13 cellular contexts compared by ENCODE assay signal in the genomic region with DNA sequence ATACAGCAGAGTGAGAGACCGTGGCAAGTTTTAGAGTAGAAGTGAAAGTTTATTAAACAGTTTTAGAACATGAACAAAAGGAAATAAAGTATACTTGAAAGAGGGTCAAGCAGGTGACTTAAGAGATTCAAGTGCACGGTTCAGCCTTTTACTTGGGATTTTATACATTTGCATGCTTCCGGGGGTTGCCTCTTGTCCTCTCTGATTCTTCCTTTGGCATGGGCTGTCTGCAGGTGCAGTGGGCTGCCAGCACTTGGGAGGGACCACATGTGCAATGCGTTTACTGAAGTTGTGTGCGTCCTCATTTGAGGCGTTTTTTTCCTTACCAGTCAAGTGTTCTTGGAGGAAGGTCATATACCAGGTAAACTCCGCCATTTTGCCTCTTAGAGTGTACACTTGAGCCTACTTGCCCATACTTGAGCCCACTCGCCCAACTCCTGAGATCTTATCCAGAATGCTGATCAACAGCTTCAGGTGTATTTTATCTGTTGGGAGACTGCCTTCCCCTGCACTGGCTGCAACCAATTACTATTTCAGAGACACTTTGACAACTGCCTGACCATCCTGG.
DNase-seq lines count a peak whose midpoint lies in the region; ATAC-seq and TF ChIP-seq lines count a peak whose summit lies in the region.
"Had no signal": no experiment of that assay in that cellular context is flagged by ENCODE, and none has a peak within 500 bp of the region (broad histone marks: within the 10 kb centered on the region; RNA-seq: fewer than 3 reads in every experiment).

No MANE protein-coding gene starts in this region.

- DNase-seq in DMS79 treated with DMSO at 0.1 percent for 48 hours (lab: John Stamatoyannopoulos, UW) (peak; percentile 47), left lung (no peak), upper lobe of right lung (no peak), thyroid gland (no peak)
- DNase-seq: BE2C; Calu3; CD4-positive, alpha-beta memory T cell; GM23248; HCEC 1CT had no signal

- H3K36me3 ChIP-seq in BLaER1 treated with 17β-estradiol and CSF1 and Interleukin-3, amounts not matched to agents 10 nM and 100 nM: no peaks in the 10 kb centered on the region
- H3K36me3 ChIP-seq in left lung: no peaks in the 10 kb centered on the region
- no peaks in the 10 kb centered on the region for H3K36me3 ChIP-seq in upper lobe of right lung
- H3K36me3 ChIP-seq in thyroid gland: no peaks in the 10 kb centered on the region
- H3K36me3 ChIP-seq: BE2C had no signal

- no peak overlapping the region for H3K9ac ChIP-seq in BLaER1 treated with 17β-estradiol and CSF1 and Interleukin-3, amounts not matched to agents 10 nM and 100 nM
- H3K9ac ChIP-seq: GM23248, KMS-11 had no signal

- peaks cover 0 to 20% (median 0%) of the 10 kb centered on the region in 11 experiments; a peak in 3 of 22 replicates for H4K20me1 ChIP-seq in BLaER1 treated with 17β-estradiol and CSF1 and Interleukin-3, amounts not matched to agents 10 nM and 100 nM

- intact Hi-C loops in left lung (cut with DNase I): no loop called here
- intact Hi-C loops in upper lobe of right lung (cut with DNase I): no loop called here
- intact Hi-C loops in thyroid gland (cut with DNase I): no loop called here

- TF ChIP-seq CTCF in left lung (IDR thresholded peaks at IDR 0.05) (no peak), upper lobe of right lung (IDR thresholded peaks at IDR 0.05) (no peak), thyroid gland (IDR thresholded peaks at IDR 0.05) (no peak)

- no peak overlapping the region for H3K27ac ChIP-seq in BLaER1 treated with 17β-estradiol and CSF1 and Interleukin-3, amounts not matched to agents 10 nM and 100 nM
- H3K27ac ChIP-seq in left lung: no peak overlapping the region
- no peak overlapping the region for H3K27ac ChIP-seq in upper lobe of right lung
- H3K27ac ChIP-seq in thyroid gland: no peak overlapping the region
- H3K27ac ChIP-seq: GM23248, KMS-11 had no signal

- WGBS in thyroid gland, 2 donors: 46 to 51% methylated on average over 8 of the region's 8 CpGs

- H3K4me1 ChIP-seq in BLaER1 treated with 17β-estradiol and CSF1 and Interleukin-3, amounts not matched to agents 10 nM and 100 nM: peaks cover 1 to 54% (median 44%) of the 10 kb centered on the region in 10 experiments; a peak in 19 of 20 replicates
- no peaks in the 10 kb centered on the region for H3K4me1 ChIP-seq in left lung
- no peaks in the 10 kb centered on the region for H3K4me1 ChIP-seq in upper lobe of right lung
- no peaks in the 10 kb centered on the region for H3K4me1 ChIP-seq in thyroid gland
- H3K4me1 ChIP-seq: BE2C had no signal

- no peak for TF ChIP-seq POLR2A in thyroid gland (IDR thresholded peaks at IDR 0.05)

- H3K4me2 ChIP-seq in BLaER1 treated with 17β-estradiol and CSF1 and Interleukin-3, amounts not matched to agents 10 nM and 100 nM: peak overlapping the region; percentile 21 to 94 (median 81)
- H3K4me2 ChIP-seq: KMS-11 had no signal

- peaks cover 7 to 17% (median 11%) of the 10 kb centered on the region in 11 experiments; a peak in 20 of 22 replicates for H3K9me3 ChIP-seq in BLaER1 treated with 17β-estradiol and CSF1 and Interleukin-3, amounts not matched to agents 10 nM and 100 nM (replicated peaks in 1 of 11)
- H3K9me3 ChIP-seq in left lung (peaks cover 0 to 10% of the 10 kb centered on the region in 2 donors), upper lobe of right lung (no peaks in the 10 kb centered on the region), thyroid gland (no peaks in the 10 kb centered on the region)
- H3K9me3 ChIP-seq: BE2C had no signal

- peaks cover 0 to 19% (median 0%) of the 10 kb centered on the region in 11 experiments; a peak in 3 of 22 replicates for H3K27me3 ChIP-seq in BLaER1 treated with 17β-estradiol and CSF1 and Interleukin-3, amounts not matched to agents 10 nM and 100 nM
- no peaks in the 10 kb centered on the region for H3K27me3 ChIP-seq in left lung
- H3K27me3 ChIP-seq in upper lobe of right lung: no peaks in the 10 kb centered on the region
- H3K27me3 ChIP-seq in thyroid gland: no peaks in the 10 kb centered on the region
- H3K27me3 ChIP-seq: BE2C had no signal

- H3K4me3 ChIP-seq in BLaER1 treated with 17β-estradiol and CSF1 and Interleukin-3, amounts not matched to agents 10 nM and 100 nM: no peak overlapping the region
- H3K4me3 ChIP-seq in left lung (no peak overlapping the region), upper lobe of right lung (no peak overlapping the region), thyroid gland (replicated peaks in 1 of 3) (no peak overlapping the region)
- H3K4me3 ChIP-seq: GM23248 had no signal

- ATAC-seq in left lung (peak; percentile 85), upper lobe of right lung (peak; percentile 43), GM21576 (IDR thresholded peaks at IDR 0.05; ENCODE audit: unreplicated experiment) (no peak), HG03378 (IDR thresholded peaks at IDR 0.05; ENCODE audit: unreplicated experiment) (no peak)

Comparison
In these comparisons a context has a peak if more than half of its experiments do, and no peak if none do; other contexts are left out.
1. ATAC-seq: peak in left lung (single experiment) and upper lobe of right lung (single experiment); none in GM21576 (single experiment) and HG03378 (single experiment).